1 cellular context compared by ENCODE assay signal in the genomic region with DNA sequence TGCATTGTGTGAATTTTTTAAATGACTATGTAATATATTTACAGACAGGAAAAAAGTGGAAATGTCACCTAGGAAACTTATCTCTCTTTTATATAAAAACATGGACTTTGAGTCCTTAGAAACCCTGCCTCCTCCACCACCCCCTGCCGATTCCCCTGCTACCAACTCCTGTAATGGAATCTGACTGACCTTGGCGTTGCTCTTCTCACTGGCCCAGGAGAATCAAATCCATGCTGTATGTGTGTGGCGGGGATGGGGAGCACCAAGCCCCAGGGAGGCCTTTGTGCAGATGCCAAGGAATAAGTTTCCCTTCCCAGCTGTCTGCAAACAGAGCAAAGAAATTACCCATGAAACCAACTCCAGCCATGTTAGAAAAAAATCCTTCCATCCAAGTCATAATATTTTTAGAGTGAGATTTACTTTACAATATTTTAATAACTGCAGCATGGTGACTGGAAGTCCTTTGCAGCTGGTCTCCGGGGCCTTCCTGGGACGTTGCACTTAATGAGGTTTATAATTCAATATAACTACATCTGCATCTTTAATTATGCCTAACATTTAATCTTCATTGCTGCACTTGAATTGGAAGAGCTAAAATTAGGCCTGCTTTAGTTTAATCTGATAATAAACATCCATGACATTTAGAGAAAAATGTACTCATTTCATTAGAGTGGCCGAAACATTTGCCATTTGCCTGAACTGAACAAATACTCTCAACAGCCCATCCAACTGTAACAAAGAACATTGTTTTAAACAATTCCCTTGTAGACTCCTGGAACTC.
A peak's percentile ranks its signal among the peaks of the same experiment; 100 is the strongest.
TF ChIP-seq lines count a peak whose summit lies in the region.

No MANE protein-coding gene starts in this region.

TF ChIP-seq in SK-N-SH, 30 proteins besides CTCF, POLR2A, EP300 and RAD21 (continued from another document):
- TF ChIP-seq IRF3 (IDR thresholded peaks at IDR 0.05; ENCODE audit: low read depth, low read length), result no peak
- TF ChIP-seq TCF12 (IDR thresholded peaks at IDR 0.05), result peak; percentile 20
- no peak for TF ChIP-seq JUND (IDR thresholded peaks at IDR 0.05)
- TF ChIP-seq NFIC (IDR thresholded peaks at IDR 0.05; ENCODE audit: borderline replicate concordance), result no peak
- TF ChIP-seq YY1 (IDR thresholded peaks at IDR 0.05; ENCODE audit: low read depth), result no peak
- TF ChIP-seq FOSL2 (IDR thresholded peaks at IDR 0.05; ENCODE audit: borderline replicate concordance, low read depth), result no peak
- no peak for TF ChIP-seq FOXM1 (IDR thresholded peaks at IDR 0.05; ENCODE audit: low read depth)
- TF ChIP-seq MXI1 (IDR thresholded peaks at IDR 0.05; ENCODE audit: low read depth, low read length), result no peak
- TF ChIP-seq POLR2AphosphoS5 (IDR thresholded peaks at IDR 0.05; ENCODE audit: low read depth, low read length), result no peak
- TF ChIP-seq NRF1 (IDR thresholded peaks at IDR 0.05; ENCODE audit: low read depth, low read length), result no peak
- no peak for TF ChIP-seq GABPA (IDR thresholded peaks at IDR 0.05; ENCODE audit: low read depth)
- no peak for TF ChIP-seq ELF1 (IDR thresholded peaks at IDR 0.05)
- peak; percentile 57 for TF ChIP-seq GATA2 (CRISPR knock-in tag; IDR thresholded peaks at IDR 0.05)
- TF ChIP-seq RCOR1 (IDR thresholded peaks at IDR 0.05; ENCODE audit: low read length), result peak; percentile 88
